ENCODE assay signal across 30 cellular contexts in genomic region chr7:48173313-48173712, GRCh38. TPM values are rescaled to one million over a fixed set of nuclear protein-coding genes. Genes with fewer than 3 reads are reported as not detected.
"Had no signal": no experiment of that assay in that cellular context is flagged by ENCODE, and none has a peak within 500 bp of the region (broad histone marks: within the 10 kb centered on the region; RNA-seq: fewer than 3 reads in every experiment).

No MANE protein-coding gene starts in this region.

- H3K9me3 ChIP-seq: ascending aorta, body of pancreas had no signal

- ATAC-seq: activated CD8-positive, alpha-beta T cell treated with anti-CD3 and anti-CD28 coated beads for 36 hours; activated T-cell treated with anti-CD3 and anti-CD28 coated beads, Interleukin-2, amount 50 U/mL, for 72 hours; body of pancreas had no signal

- H3K4me3 ChIP-seq: ascending aorta, body of pancreas, SK-N-MC had no signal

- H3K27ac ChIP-seq: ascending aorta, body of pancreas, SK-N-MC had no signal

- H3K36me3 Mint-ChIP-seq: activated naive CD4-positive, alpha-beta T cell treated with anti-CD3 and anti-CD28 coated beads, Interleukin-2, amount 50 U/mL, for 24 hours; activated naive CD8-positive, alpha-beta T cell treated with anti-CD3 and anti-CD28 coated beads, Interleukin-2, amount 10 ng/mL, durations not matched to agents 7 days and 5 days had no signal

- H3K27me3 ChIP-seq: ascending aorta, body of pancreas had no signal

- H3K4me1 ChIP-seq: ascending aorta, body of pancreas had no signal

- FAIRE-seq: bronchial epithelial cell had no signal

- DNase-seq: activated CD4-positive, alpha-beta T cell treated with anti-CD3 and anti-CD28 coated beads, Interleukin-2, amount 10 ng/mL, durations not matched to agents 24 days and 14 days; activated CD4-positive, alpha-beta T cell treated with anti-CD3 and anti-CD28 coated beads, Interleukin-2, amount 50 U/mL, for 4 hours; activated CD8-positive, alpha-beta T cell treated with anti-CD3 and anti-CD28 coated beads for 36 hours; activated gamma-delta T cell; activated naive CD4-positive, alpha-beta T cell treated with Interleukin-2 at 50 U/mL for 16 hours; activated naive CD8-positive, alpha-beta T cell treated with anti-CD3 and anti-CD28 coated beads, Interleukin-2, amount 10 ng/mL, durations not matched to agents 7 days and 5 days; activated T-cell treated with anti-CD3 and anti-CD28 coated beads, Interleukin-2, amount 50 U/mL, for 1 hour; activated T-cell treated with anti-CD3 and anti-CD28 coated beads, Interleukin-2, amount 50 U/mL, for 72 hours; amygdala; body of pancreas; caudate nucleus; Kasumi-1; KG1; MM.1S; MV-4-11; NCI-H1092; NCI-H1436 treated with DMSO at 0.1 percent for 48 hours; NCI-H1694 treated with DMSO at 0.1 percent for 48 hours; NCI-H2029; NCI-H345; NCI-H524 treated with DMSO at 0.1 percent for 48 hours; Right ventricle myocardium superior; T1000 had no signal

- H3K36me3 ChIP-seq: ascending aorta had no signal

- H3K27ac Mint-ChIP-seq: activated CD4-positive, alpha-beta T cell treated with anti-CD3 and anti-CD28 coated beads, Interleukin-2, amount 10 ng/mL, durations not matched to agents 24 days and 14 days; activated CD8-positive, alpha-beta T cell treated with anti-CD3 and anti-CD28 coated beads for 36 hours; activated naive CD4-positive, alpha-beta T cell treated with anti-CD3 and anti-CD28 coated beads, Interleukin-2, amount 50 U/mL, for 24 hours; activated naive CD8-positive, alpha-beta T cell treated with anti-CD3 and anti-CD28 coated beads, Interleukin-2, amount 10 ng/mL, durations not matched to agents 7 days and 5 days; activated T-cell treated with anti-CD3 and anti-CD28 coated beads, Interleukin-2, amount 50 U/mL, for 72 hours; activated T-helper 2 cell treated with anti-CD3 and anti-CD28 coated beads, Interferon-gamma antibody, Interleukin-2, Interleukin-4, amounts not matched to agents 10 μg/mL and 5 μg/mL and 100 μg/mL, durations not matched to agents 14 hours and 24 hours and 36 hours had no signal

- H3K9me3 Mint-ChIP-seq: activated CD4-positive, alpha-beta T cell treated with anti-CD3 and anti-CD28 coated beads, Interleukin-2, amount 10 ng/mL, durations not matched to agents 24 days and 14 days; activated CD8-positive, alpha-beta T cell treated with anti-CD3 and anti-CD28 coated beads for 36 hours; activated naive CD4-positive, alpha-beta T cell treated with anti-CD3 and anti-CD28 coated beads, Interleukin-2, amount 50 U/mL, for 24 hours; activated T-cell treated with anti-CD3 and anti-CD28 coated beads, Interleukin-2, amount 50 U/mL, for 72 hours; activated T-helper 2 cell treated with anti-CD3 and anti-CD28 coated beads, Interferon-gamma antibody, Interleukin-2, Interleukin-4, amounts not matched to agents 10 μg/mL and 5 μg/mL and 100 μg/mL, durations not matched to agents 14 hours and 24 hours and 36 hours had no signal

- H3K4me1 Mint-ChIP-seq: activated CD4-positive, alpha-beta T cell treated with anti-CD3 and anti-CD28 coated beads, Interleukin-2, amount 10 ng/mL, durations not matched to agents 24 days and 14 days; activated naive CD4-positive, alpha-beta T cell treated with anti-CD3 and anti-CD28 coated beads, Interleukin-2, amount 50 U/mL, for 24 hours; activated naive CD8-positive, alpha-beta T cell treated with anti-CD3 and anti-CD28 coated beads, Interleukin-2, amount 10 ng/mL, durations not matched to agents 7 days and 5 days had no signal

- H3K4me3 Mint-ChIP-seq: activated CD4-positive, alpha-beta T cell treated with anti-CD3 and anti-CD28 coated beads, Interleukin-2, amount 10 ng/mL, durations not matched to agents 24 days and 14 days; activated CD8-positive, alpha-beta T cell treated with anti-CD3 and anti-CD28 coated beads for 36 hours; activated naive CD4-positive, alpha-beta T cell treated with anti-CD3 and anti-CD28 coated beads, Interleukin-2, amount 50 U/mL, for 24 hours; activated naive CD8-positive, alpha-beta T cell treated with anti-CD3 and anti-CD28 coated beads, Interleukin-2, amount 10 ng/mL, durations not matched to agents 7 days and 5 days; activated T-cell treated with anti-CD3 and anti-CD28 coated beads, Interleukin-2, amount 50 U/mL, for 72 hours had no signal

RNA-seq across cellular contexts. Expression of gene ABCA13, which starts 2.1 kb away (rescaled TPM):
- total RNA-seq: activated CD4-positive, alpha-beta T cell treated with anti-CD3 and anti-CD28 coated beads, Interleukin-2, amount 10 ng/mL, durations not matched to agents 24 days and 14 days; activated CD8-positive, alpha-beta memory T cell treated with anti-CD3 and anti-CD28 coated beads for 36 hours; activated CD8-positive, alpha-beta T cell treated with anti-CD3 and anti-CD28 coated beads for 36 hours; activated T-cell treated with anti-CD3 and anti-CD28 coated beads, Interleukin-2, amount 50 U/mL, for 72 hours; ascending aorta; NCI-H460 had no signal
